Comparison of ENCODE assay signal across 22 cellular contexts in the genomic region with DNA sequence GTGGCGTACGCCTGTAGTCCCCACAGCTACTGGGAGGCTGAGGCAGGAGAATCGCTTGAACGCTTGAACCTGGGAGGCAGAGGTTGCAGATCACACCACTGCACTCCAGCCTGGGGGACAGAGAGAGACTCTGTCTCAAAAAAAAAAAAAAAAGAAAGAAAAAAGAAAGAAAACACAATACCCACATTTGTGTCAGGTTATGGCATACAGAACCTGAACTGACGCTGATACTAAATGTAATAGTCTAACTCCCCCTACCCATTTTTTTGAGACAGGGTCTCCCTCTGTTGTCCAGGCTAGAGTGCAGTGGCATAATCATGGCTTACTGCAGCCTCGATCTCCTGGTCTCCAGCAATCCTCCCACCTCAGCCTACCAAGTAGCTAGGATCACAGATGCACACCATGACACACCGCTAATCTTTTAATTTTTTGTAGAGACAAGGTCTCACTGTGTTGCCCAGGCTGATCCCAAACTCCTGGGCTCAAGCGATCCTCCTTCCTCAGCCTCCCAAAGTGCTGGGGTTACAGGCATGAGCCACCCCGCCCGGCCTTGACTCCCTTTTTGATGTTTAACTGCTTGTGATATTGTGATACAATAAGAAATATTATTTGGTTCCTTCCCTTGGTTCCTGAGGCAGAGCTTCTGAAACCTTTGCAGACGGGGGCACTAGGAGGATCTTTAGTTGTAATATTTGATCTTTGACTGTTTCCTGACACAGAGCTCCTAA. TPM values are rescaled to one million over a fixed set of nuclear protein-coding genes. Genes with fewer than 3 reads are reported as not detected.
DNase-seq lines count a peak whose midpoint lies in the region; ATAC-seq, FAIRE-seq and TF ChIP-seq lines count a peak whose summit lies in the region.
"Had no signal": no experiment of that assay in that cellular context is flagged by ENCODE, and none has a peak within 500 bp of the region (broad histone marks: within the 10 kb centered on the region; RNA-seq: fewer than 3 reads in every experiment).

No MANE protein-coding gene starts in this region.

- POLR2A ChIA-PET in HEK293 (lab: Yijun Ruan, JAX) (interaction anchor here (0.7 kb wide), 1 partner anchor 1248 kb away, joined by 4 read pairs; no protein-coding TSS in a partner anchor), K562 (lab: Yijun Ruan, JAX) (interaction anchor here (1.2 kb wide), 1 partner anchor 80 kb away, joined by 3 read pairs; a partner anchor contains a TSS)

- H3K79me2 ChIP-seq in Loucy (ENCODE audit: insufficient read depth, low read length) (no peaks in the 10 kb centered on the region), K562 (ENCODE audit: control insufficient read depth, insufficient read depth, low read length) (no peaks in the 10 kb centered on the region)

- H3K4me1 ChIP-seq in HEK293 (ENCODE audit: control insufficient read depth, insufficient read depth, low read length), result no peaks in the 10 kb centered on the region
- no peaks in the 10 kb centered on the region for H3K4me1 ChIP-seq in Loucy (ENCODE audit: insufficient read depth, low read length, poor library complexity, severe bottlenecking)
- peaks cover 0 to 7% of the 10 kb centered on the region in 2 experiments; a peak in 4 of 5 replicates for H3K4me1 ChIP-seq in K562 (replicated peaks in 1 of 2; ENCODE audit: control insufficient read depth in 2 of 2, insufficient read depth in 2 of 2, low read length in 2 of 2)
- H3K4me1 ChIP-seq in spleen, result no peaks in the 10 kb centered on the region
- H3K4me1 ChIP-seq in small intestine (ENCODE audit: control insufficient read depth in 2 of 2, insufficient read depth in 1 of 2, low read depth in 1 of 2, low read length in 1 of 2), result no peaks in the 10 kb centered on the region

- H3K27me3 ChIP-seq in Loucy (ENCODE audit: insufficient read depth, low read length, poor library complexity, severe bottlenecking), result no peaks in the 10 kb centered on the region
- peaks cover 0 to 10% of the 10 kb centered on the region in 2 experiments; a peak in 3 of 5 replicates for H3K27me3 ChIP-seq in K562 (ENCODE audit: control insufficient read depth in 2 of 2, insufficient read depth in 2 of 2, low read length in 2 of 2)
- H3K27me3 ChIP-seq in spleen (replicated peaks in 1 of 7), result peaks cover 0 to 54% (median 11%) of the 10 kb centered on the region in 7 donors
- peaks cover 2 to 3% of the 10 kb centered on the region in 2 donors for H3K27me3 ChIP-seq in small intestine (ENCODE audit: control insufficient read depth in 2 of 2, insufficient read depth in 2 of 2, low read length in 2 of 2)

- no peak overlapping the region for H3K4me2 ChIP-seq in Loucy (ENCODE audit: low read depth, low read length, poor library complexity, severe bottlenecking)
- no peak overlapping the region for H3K4me2 ChIP-seq in K562 (ENCODE audit: insufficient read depth, low read length)

- BruUV-seq in K562 (replicated peaks; lab: Mats Ljungman, UMichigan), result no TSS peak

- H2AFZ ChIP-seq in Loucy (ENCODE audit: low read length) (0 out of 2 replicates have a peak overlapping the region, but pooled peaks have one; percentile 32), K562 (ENCODE audit: low read depth, low read length) (peak overlapping the region; percentile 44; the same call in 1 of the 2 replicates)
- H2AFZ ChIP-seq: GM23248 had no signal

- H3K27ac ChIP-seq in HEK293 (ENCODE audit: extremely low read depth, low read depth, low read length) (no peak overlapping the region), K562 (ENCODE audit: extremely low read depth, low read depth, low read length) (no peak overlapping the region), spleen (no peak overlapping the region), small intestine (ENCODE audit: low read depth in 1 of 2, low read length in 1 of 2) (no peak overlapping the region)
- H3K27ac ChIP-seq: GM23248 had no signal

- DNase-seq in K562 (ENCODE audit: extremely low read depth in 1 of 4, low spot score in 3 of 4) (no peak), spleen (peak; percentile 33), NCI-H1417 treated with DMSO at 0.1 percent for 48 hours (lab: John Stamatoyannopoulos, UW) (no peak), small intestine (no peak)
- DNase-seq: C1 segment of cervical spinal cord; CD4-positive, alpha-beta memory T cell; COR-L47; DMS153; DND-41; GM23248; H7; HCEC 1CT had no signal

- no peaks in the 10 kb centered on the region for H3K9me3 ChIP-seq in HEK293 (ENCODE audit: control insufficient read depth, insufficient read depth, low read depth, low read length)
- no peaks in the 10 kb centered on the region for H3K9me3 ChIP-seq in Loucy (ENCODE audit: insufficient read depth, low read depth, low read length)
- no peaks in the 10 kb centered on the region for H3K9me3 ChIP-seq in K562 (replicated peaks; ENCODE audit: control insufficient read depth, insufficient read depth, low read depth, low read length)
- H3K9me3 ChIP-seq in spleen, result no peaks in the 10 kb centered on the region
- H3K9me3 ChIP-seq in small intestine (ENCODE audit: control insufficient read depth, low read depth), result no peaks in the 10 kb centered on the region

- TF ChIP-seq POLR2A in K562 (conservative IDR thresholded peaks at IDR 0.05) (no peak), spleen (IDR thresholded peaks at IDR 0.05) (no peak)

- intact Hi-C loops in K562 (cut with micrococcal nuclease), result no loop called here
- intact Hi-C loops in spleen (cut with DNase I; ENCODE audit: low total_unique reads), result no loop called here

- H4K20me1 ChIP-seq in Loucy (ENCODE audit: insufficient read depth, low read length, poor library complexity, severe bottlenecking), result no peaks in the 10 kb centered on the region
- H4K20me1 ChIP-seq in K562 (replicated peaks; ENCODE audit: control insufficient read depth, insufficient read depth, low read length), result no peaks in the 10 kb centered on the region

- TF ChIP-seq CTCF in HEK293 (tag by site-specific recombination; IDR thresholded peaks at IDR 0.05) (no peak), Loucy (conservative IDR thresholded peaks at IDR 0.05; ENCODE audit: low read length) (no peak), K562 (IDR thresholded peaks at IDR 0.05 in 2 of 3, conservative IDR thresholded peaks at IDR 0.05 in 1 of 3; ENCODE audit: insufficient read depth in 2 of 3, low read depth in 1 of 3, low read length in 3 of 3) (no peak), spleen (IDR thresholded peaks at IDR 0.05 in 8 of 11, conservative IDR thresholded peaks at IDR 0.05 in 3 of 11) (no peak)

- no peak overlapping the region for H3K4me3 ChIP-seq in HEK293 (ENCODE audit: low read depth, low read length)
- no peak overlapping the region for H3K4me3 ChIP-seq in Loucy (ENCODE audit: low read length, poor library complexity, severe bottlenecking)
- no peak overlapping the region for H3K4me3 ChIP-seq in K562
- no peak overlapping the region for H3K4me3 ChIP-seq in spleen
- H3K4me3 ChIP-seq in small intestine (ENCODE audit: low read depth in 1 of 2, low read length in 2 of 2), result no peak overlapping the region
- H3K4me3 ChIP-seq: GM23248 had no signal

- no peaks in the 10 kb centered on the region for H3F3A ChIP-seq in Loucy (ENCODE audit: low read depth)

- H3K36me3 ChIP-seq in HEK293 (ENCODE audit: control insufficient read depth in 2 of 2, insufficient read depth in 1 of 2, low read length in 2 of 2) (no peaks in the 10 kb centered on the region), Loucy (ENCODE audit: insufficient read depth, low read length) (no peaks in the 10 kb centered on the region), K562 (ENCODE audit: control insufficient read depth, insufficient read depth, low read length) (no peaks in the 10 kb centered on the region), spleen (no peaks in the 10 kb centered on the region), small intestine (ENCODE audit: control insufficient read depth in 2 of 2, insufficient read depth in 2 of 2, low read length in 2 of 2) (no peaks in the 10 kb centered on the region)

- H3K9me1 ChIP-seq in K562 (ENCODE audit: control insufficient read depth, insufficient read depth, low read length), result no peaks in the 10 kb centered on the region

- CTCF ChIA-PET in HEK293 (lab: Yijun Ruan, JAX) (interaction anchor here (0.9 to 1.5 kb wide), 2 partner anchors 8 kb away, joined by 4 to 9 read pairs; no protein-coding TSS in a partner anchor), K562 (lab: Yijun Ruan, JAX; ENCODE audit: low intra/inter-chr PET ratio) (no interaction called here)

- no peaks in the 10 kb centered on the region for H3K9me2 ChIP-seq in Loucy (replicated peaks; ENCODE audit: low read depth, low read length)

- no peak for TF ChIP-seq RAD21 in K562 (CRISPR knock-in tag; conservative IDR thresholded peaks at IDR 0.05 in 1 of 2, IDR thresholded peaks at IDR 0.05 in 1 of 2)

- ATAC-seq in K562, result no peak
- no peak for ATAC-seq in HG02759 (IDR thresholded peaks at IDR 0.05; ENCODE audit: unreplicated experiment)

- in situ Hi-C loops in K562 (cut with MboI), result no loop called here

- FAIRE-seq in K562 (lab: Jason Lieb, UNC) (no peak), small intestine (lab: Jason Lieb, UNC) (no peak)
- FAIRE-seq: G401.6, GM12892, GM19239, H1 had no signal

- H3K9ac ChIP-seq in Loucy (ENCODE audit: low read depth, low read length, poor library complexity, severe bottlenecking) (no peak overlapping the region), K562 (ENCODE audit: insufficient read depth in 1 of 2, low read depth in 2 of 2, low read length in 2 of 2) (no peak overlapping the region)
- H3K9ac ChIP-seq: GM23248 had no signal

- TF ChIP-seq EP300 in K562 (IDR thresholded peaks at IDR 0.05; ENCODE audit: low read length), result no peak

- 65% methylated on average over 9 of the region's 11 CpGs for WGBS in K562 (ENCODE audit: insufficient coverage, low coverage, missing lambda C conversion rate)
- WGBS in spleen, 5 donors, result 85 to 88% (median 88%) methylated on average over 11 of the region's 11 CpGs
- WGBS in small intestine, 3 donors, result 85 to 88% (median 88%) methylated on average over 11 of the region's 11 CpGs

RNA-seq across cellular contexts. Expression of a gene that starts 6.5 kb away (rescaled TPM):
- not detected in 2 replicates for total RNA-seq in K562 (2011; cell fraction: chromatin; rRNA removed; ENCODE audit: low replicate concordance)
- not detected in 2 replicates for total RNA-seq in K562 (2011; cell fraction: nucleolus; rRNA removed)
- not detected in 2 replicates for total RNA-seq in K562 (2011; cell fraction: nucleoplasm; rRNA removed)
- 0.20 TPM in 1 of 2 replicates, not detected in the other for total RNA-seq in K562 (2014; rRNA removed)
- total RNA-seq in K562 (2014; rRNA removed; fragmentation: Illumina TruSeq; extraction: Trizol), result not detected in 2 replicates
- total RNA-seq in K562 (2015; rRNA removed; fragmentation: Illumina TruSeq; extraction: Trizol), result not detected in 2 replicates
- total RNA-seq in K562 (2021), result not detected in 2 replicates
- polyA plus RNA-seq in K562 (2011; rRNA removed), result not detected in 2 replicates
- polyA plus RNA-seq in K562 (2011; cell fraction: cytosol; rRNA removed), result not detected in 2 replicates
- polyA plus RNA-seq in K562 (2011; cell fraction: nucleus; rRNA removed), result not detected in 2 replicates
- polyA plus RNA-seq in K562 (2012), result not detected in 2 replicates
- not detected in 2 replicates for polyA plus RNA-seq in K562 (2014; fragmentation: Illumina TruSeq; extraction: Trizol)
- polyA plus RNA-seq in K562 (2014; fragmentation: Nextera tagmentation; extraction: Ambion mirVana), result not detected
- polyA plus RNA-seq in K562 (2014; rRNA removed), result not detected in 2 replicates
- not detected in 2 replicates for polyA minus RNA-seq in K562 (2011; rRNA and poly(A)+ RNA removed)
- polyA minus RNA-seq in K562 (2011; cell fraction: cytosol; rRNA and poly(A)+ RNA removed), result not detected in 2 replicates
- polyA minus RNA-seq in K562 (2011; cell fraction: nucleus; rRNA and poly(A)+ RNA removed), result not detected in 2 replicates
- total RNA-seq in spleen, result not detected
- polyA plus RNA-seq in spleen, result not detected
- polyA plus RNA-seq in small intestine, result under 1 TPM in 1 of 3 donors, not detected in 2; 0.12 TPM
- total RNA-seq: A172; A673; CD4-positive, alpha-beta memory T cell; GM23248; H1; H7 had no signal
- polyA plus RNA-seq: BJ; CD4-positive, alpha-beta memory T cell; GM23248 had no signal
